12 cellular contexts compared by ENCODE assay signal in genomic region chr1:220884109-220884980, GRCh38. TPM values are rescaled to one million over a fixed set of nuclear protein-coding genes. Genes with fewer than 3 reads are reported as not detected.
DNase-seq lines count a peak whose midpoint lies in the region; ATAC-seq and TF ChIP-seq lines count a peak whose summit lies in the region.
"Had no signal": no experiment of that assay in that cellular context is flagged by ENCODE, and none has a peak within 500 bp of the region (broad histone marks: within the 10 kb centered on the region; RNA-seq: fewer than 3 reads in every experiment).

No MANE protein-coding gene starts in this region.

- H3K4me1 ChIP-seq in cardiac muscle cell (ENCODE audit: low read depth) = peaks cover 6% of the 10 kb centered on the region
- peaks cover 0 to 45% of the 10 kb centered on the region in 2 donors for H3K4me1 ChIP-seq in right atrium auricular region
- H3K4me1 ChIP-seq in right cardiac atrium (ENCODE audit: control insufficient read depth, insufficient read depth, low read length) = no peaks in the 10 kb centered on the region
- H3K4me1 ChIP-seq in muscle layer of duodenum (ENCODE audit: control insufficient read depth in 1 of 2, insufficient read depth in 2 of 2, low read length in 2 of 2) = peaks cover 2 to 8% of the 10 kb centered on the region in 2 donors
- no peaks in the 10 kb centered on the region for H3K4me1 ChIP-seq in aorta (ENCODE audit: control insufficient read depth in 1 of 2, insufficient read depth in 2 of 2, low read length in 2 of 2)

- H3K27me3 Mint-ChIP-seq in activated CD8-positive, alpha-beta memory T cell treated with anti-CD3 and anti-CD28 coated beads, Interleukin-2, amount 10 ng/mL, durations not matched to agents 7 days and 5 days = peaks cover 63% of the 10 kb centered on the region

- CTCF ChIA-PET in activated CD8-positive, alpha-beta memory T cell treated with anti-CD3 and anti-CD28 coated beads, Interleukin-2, amount 10 ng/mL, durations not matched to agents 7 days and 5 days (lab: Charles Lee) = no interaction called here

- DNase-seq in cardiac muscle cell (ENCODE audit: low read depth in 1 of 2, low spot score in 1 of 2) (peak in 1 of 2 donors; percentile 75), right atrium auricular region (ENCODE audit: low spot score) (no peak), right cardiac atrium (peak in 2 of 3 donors; percentile 66 to 74), aorta (peak; percentile 65 to 75), GF-D8 (lab: John Stamatoyannopoulos, UW) (no peak), NCI-H187 treated with DMSO at 0.1 percent for 48 hours (lab: John Stamatoyannopoulos, UW) (no peak)
- no peak for DNase-seq in activated CD8-positive, alpha-beta memory T cell treated with anti-CD3 and anti-CD28 coated beads, Interleukin-2, amount 10 ng/mL, durations not matched to agents 7 days and 5 days
- DNase-seq: NCI-H2227 treated with DMSO at 0.1 percent for 48 hours had no signal

- no peak overlapping the region for H3K4me3 Mint-ChIP-seq in activated CD8-positive, alpha-beta memory T cell treated with anti-CD3 and anti-CD28 coated beads, Interleukin-2, amount 10 ng/mL, durations not matched to agents 7 days and 5 days
- H3K4me3 Mint-ChIP-seq: activated naive CD4-positive, alpha-beta T cell treated with anti-CD3 and anti-CD28 coated beads, Interleukin-2, amount 50 U/mL, for 24 hours had no signal

- H3K9me3 ChIP-seq in cardiac muscle cell (ENCODE audit: low read depth) = no peaks in the 10 kb centered on the region
- H3K9me3 ChIP-seq in right atrium auricular region = no peaks in the 10 kb centered on the region
- H3K9me3 ChIP-seq in right cardiac atrium (ENCODE audit: control insufficient read depth, low read length) = no peaks in the 10 kb centered on the region
- no peaks in the 10 kb centered on the region for H3K9me3 ChIP-seq in muscle layer of duodenum (ENCODE audit: control insufficient read depth in 1 of 2, low read length in 2 of 2)
- H3K9me3 ChIP-seq in aorta (ENCODE audit: control insufficient read depth, low read length) = no peaks in the 10 kb centered on the region
- H3K9me3 ChIP-seq: A549, tibial nerve had no signal

- no peak overlapping the region for H3K27ac ChIP-seq in cardiac muscle cell
- no peak overlapping the region for H3K27ac ChIP-seq in right atrium auricular region
- H3K27ac ChIP-seq in right cardiac atrium (ENCODE audit: low read length) = no peak overlapping the region
- peak overlapping the region; percentile 95 for H3K27ac ChIP-seq in muscle layer of duodenum (ENCODE audit: low read length)
- no peak overlapping the region for H3K27ac ChIP-seq in aorta (ENCODE audit: low read depth in 1 of 2, low read length in 2 of 2)
- H3K27ac ChIP-seq: A549 had no signal

- H3K4me3 ChIP-seq in cardiac muscle cell (peak overlapping the region; percentile 13), right atrium auricular region (peak overlapping the region in 1 of 2 donors; percentile 14), right cardiac atrium (ENCODE audit: low read length) (no peak overlapping the region), muscle layer of duodenum (ENCODE audit: low read depth in 1 of 2, low read length in 2 of 2) (peak overlapping the region; percentile 21 to 95), aorta (ENCODE audit: low read length in 2 of 2) (no peak overlapping the region)
- H3K4me3 ChIP-seq: A549, tibial nerve had no signal

- 70% methylated on average over 59 of the region's 59 CpGs for WGBS in right cardiac atrium
- WGBS in aorta, 2 donors = 35 to 55% methylated on average over 57 to 59 of the region's 59 CpGs

- intact Hi-C loops in right cardiac atrium (cut with DNase I) = loop anchor here in 1 of 4 donors (10.0 kb wide), 1 partner anchor 280 kb away; no protein-coding TSS in a partner anchor
- intact Hi-C loops in aorta (cut with DNase I) = no loop called here

- TF ChIP-seq CTCF in cardiac muscle cell (IDR thresholded peaks at IDR 0.05; ENCODE audit: low read depth, low read length) (no peak), right atrium auricular region (IDR thresholded peaks at IDR 0.05) (no peak)

- H3K36me3 Mint-ChIP-seq in activated CD8-positive, alpha-beta memory T cell treated with anti-CD3 and anti-CD28 coated beads, Interleukin-2, amount 10 ng/mL, durations not matched to agents 7 days and 5 days = no peaks in the 10 kb centered on the region
- H3K36me3 Mint-ChIP-seq: activated naive CD4-positive, alpha-beta T cell treated with anti-CD3 and anti-CD28 coated beads, Interleukin-2, amount 50 U/mL, for 24 hours had no signal

- H3K36me3 ChIP-seq in cardiac muscle cell (no peaks in the 10 kb centered on the region), right atrium auricular region (peaks cover 27% of the 10 kb centered on the region), muscle layer of duodenum (ENCODE audit: control insufficient read depth in 1 of 2, insufficient read depth in 2 of 2, low read length in 2 of 2) (peaks cover 17 to 34% of the 10 kb centered on the region in 2 donors), aorta (ENCODE audit: control insufficient read depth in 1 of 2, insufficient read depth in 2 of 2, low read length in 1 of 2) (no peaks in the 10 kb centered on the region)

- H3K27me3 ChIP-seq in cardiac muscle cell (peaks cover 100% of the 10 kb centered on the region), right atrium auricular region (peaks cover 4 to 7% of the 10 kb centered on the region in 2 donors), right cardiac atrium (ENCODE audit: control insufficient read depth, insufficient read depth) (no peaks in the 10 kb centered on the region), muscle layer of duodenum (ENCODE audit: low read depth, low read length) (peaks cover 14% of the 10 kb centered on the region), aorta (ENCODE audit: control insufficient read depth in 1 of 2, insufficient read depth in 2 of 2, low read length in 1 of 2) (no peaks in the 10 kb centered on the region)

- H3K9me3 Mint-ChIP-seq in activated CD8-positive, alpha-beta memory T cell treated with anti-CD3 and anti-CD28 coated beads, Interleukin-2, amount 10 ng/mL, durations not matched to agents 7 days and 5 days (ENCODE audit: low read depth) = no peaks in the 10 kb centered on the region
- H3K9me3 Mint-ChIP-seq: activated naive CD4-positive, alpha-beta T cell treated with anti-CD3 and anti-CD28 coated beads, Interleukin-2, amount 50 U/mL, for 24 hours had no signal

- no peak for ATAC-seq in right cardiac atrium
- ATAC-seq in aorta (ENCODE audit: low FRiP score) = no peak
- ATAC-seq in activated CD8-positive, alpha-beta memory T cell treated with anti-CD3 and anti-CD28 coated beads, Interleukin-2, amount 10 ng/mL, durations not matched to agents 7 days and 5 days = no peak
- ATAC-seq: A549 had no signal

- peaks cover 13% of the 10 kb centered on the region for H3K4me1 Mint-ChIP-seq in activated CD8-positive, alpha-beta memory T cell treated with anti-CD3 and anti-CD28 coated beads, Interleukin-2, amount 10 ng/mL, durations not matched to agents 7 days and 5 days

- no peak overlapping the region for H3K27ac Mint-ChIP-seq in activated CD8-positive, alpha-beta memory T cell treated with anti-CD3 and anti-CD28 coated beads, Interleukin-2, amount 10 ng/mL, durations not matched to agents 7 days and 5 days
- H3K27ac Mint-ChIP-seq: activated naive CD4-positive, alpha-beta T cell treated with anti-CD3 and anti-CD28 coated beads, Interleukin-2, amount 50 U/mL, for 24 hours had no signal

RNA-seq across cellular contexts. Expression of gene HLX, which starts 5.1 kb away (rescaled TPM):
- 1.3 and 4.5 TPM in 2 replicates for total RNA-seq in cardiac muscle cell
- 0.15 and 2.1 TPM in 2 replicates for polyA plus RNA-seq in cardiac muscle cell
- 1 to 10 TPM; 5.5 to 6.2 TPM for total RNA-seq in right atrium auricular region
- 1 to 10 TPM; 4.1 to 9.4 (median 6.9) TPM for total RNA-seq in right cardiac atrium
- 9.7 TPM for polyA plus RNA-seq in right cardiac atrium
- total RNA-seq in aorta = 10 to 100 TPM; 13.1 to 21.6 TPM
- polyA plus RNA-seq in aorta = 1 to 10 TPM; 3.1 to 3.8 TPM
- under 1 TPM in 1 of 2 experiments, not detected in 1; 0.77 TPM for total RNA-seq in activated CD8-positive, alpha-beta memory T cell treated with anti-CD3 and anti-CD28 coated beads, Interleukin-2, amount 10 ng/mL, durations not matched to agents 7 days and 5 days

Comparison
In these comparisons a context has a peak if more than half of its experiments do, and no peak if none do; other contexts are left out.
1. DNase-seq: peak in right cardiac atrium (2 of 3) and aorta (2 of 2); none in right atrium auricular region (single experiment), GF-D8 (single experiment), activated CD8-positive, alpha-beta memory T cell treated with anti-CD3 and anti-CD28 coated beads, Interleukin-2, amount 10 ng/mL, durations not matched to agents 7 days and 5 days (single experiment) and NCI-H187 treated with DMSO at 0.1 percent for 48 hours (single experiment).
2. H3K4me3 ChIP-seq: peak in cardiac muscle cell (single experiment) and muscle layer of duodenum (2 of 2); none in right cardiac atrium (single experiment) and aorta (0 of 2).